In the genomic region with DNA sequence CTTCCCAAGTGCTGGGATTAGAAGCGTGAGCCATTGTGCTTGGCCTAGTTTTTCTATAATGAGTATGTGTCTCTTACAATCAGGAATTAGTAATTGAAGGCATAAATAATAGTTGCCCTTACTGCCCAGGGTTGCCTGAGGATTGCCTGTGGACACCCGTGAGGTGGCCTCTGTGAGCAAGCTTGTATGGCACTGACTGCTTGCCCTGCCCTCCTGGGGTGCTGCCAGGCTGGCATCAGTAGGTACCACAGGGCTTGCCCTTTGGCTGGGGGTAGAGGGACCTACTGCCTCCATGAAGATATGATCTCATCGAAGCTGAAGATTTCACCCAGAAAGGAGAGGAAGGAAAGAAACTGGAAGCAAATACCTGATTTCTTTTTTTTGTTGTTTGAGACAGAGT, we compare ENCODE assay signal across 16 cellular contexts. TPM values are rescaled to one million over a fixed set of nuclear protein-coding genes. Genes with fewer than 3 reads are reported as not detected.
DNase-seq lines count a peak whose midpoint lies in the region; ATAC-seq and TF ChIP-seq lines count a peak whose summit lies in the region.
"Had no signal": no experiment of that assay in that cellular context is flagged by ENCODE, and none has a peak within 500 bp of the region (broad histone marks: within the 10 kb centered on the region; RNA-seq: fewer than 3 reads in every experiment).

No MANE protein-coding gene starts in this region.

- no peaks in the 10 kb centered on the region for H3K9me3 Mint-ChIP-seq in activated CD4-positive, alpha-beta T cell treated with anti-CD3 and anti-CD28 coated beads for 36 hours (ENCODE audit: low read depth)
- H3K9me3 Mint-ChIP-seq in activated T-helper 1 cell treated with anti-CD3 and anti-CD28 coated beads, Interleukin-12 subunit alpha, Interleukin-12 subunit beta, Interleukin-2, Interleukin-4 antibody, amounts not matched to agents 30 ng/mL and 10 ng/mL and 1 ng/mL, durations not matched to agents 14 hours and 24 hours and 36 hours, result no peaks in the 10 kb centered on the region
- H3K9me3 Mint-ChIP-seq in natural killer cell treated with Interleukin-12 subunit alpha and Interleukin-12 subunit beta and Interleukin-15 and Interleukin-18, amount 100 ng/mL, for 72 hours, result no peaks in the 10 kb centered on the region
- no peaks in the 10 kb centered on the region for H3K9me3 Mint-ChIP-seq in Caco-2 (ENCODE audit: unreplicated experiment)
- H3K9me3 Mint-ChIP-seq: activated B cell treated with CpG ODN at 0.5 μM for 24 hours, nephron had no signal

- no peak for ATAC-seq in activated CD4-positive, alpha-beta T cell treated with anti-CD3 and anti-CD28 coated beads for 36 hours
- ATAC-seq in natural killer cell treated with Interleukin-12 subunit alpha and Interleukin-12 subunit beta and Interleukin-15 and Interleukin-18, amount 100 ng/mL, for 72 hours, result no peak
- ATAC-seq: A549 had no signal

- H3K36me3 ChIP-seq in Caco-2 (ENCODE audit: control insufficient read depth, insufficient read depth, low read length), result no peaks in the 10 kb centered on the region

- intact Hi-C loops in activated CD4-positive, alpha-beta T cell treated with anti-CD3 and anti-CD28 coated beads for 36 hours (cut with DNase I, micrococcal nuclease), result no loop called here
- intact Hi-C loops in activated T-helper 1 cell treated with anti-CD3 and anti-CD28 coated beads, Interleukin-12 subunit alpha, Interleukin-12 subunit beta, Interleukin-2, Interleukin-4 antibody, amounts not matched to agents 30 ng/mL and 10 ng/mL and 1 ng/mL, durations not matched to agents 14 hours and 24 hours and 36 hours (cut with micrococcal nuclease), result no loop called here
- intact Hi-C loops in Caco-2 (cut with micrococcal nuclease; ENCODE audit: unreplicated experiment), result no loop called here

- peaks cover 66% of the 10 kb centered on the region for H3K36me3 Mint-ChIP-seq in activated CD4-positive, alpha-beta T cell treated with anti-CD3 and anti-CD28 coated beads for 36 hours (ENCODE audit: low read depth)
- H3K36me3 Mint-ChIP-seq in activated T-helper 1 cell treated with anti-CD3 and anti-CD28 coated beads, Interleukin-12 subunit alpha, Interleukin-12 subunit beta, Interleukin-2, Interleukin-4 antibody, amounts not matched to agents 30 ng/mL and 10 ng/mL and 1 ng/mL, durations not matched to agents 14 hours and 24 hours and 36 hours (ENCODE audit: low read depth), result peaks cover 68% of the 10 kb centered on the region
- H3K36me3 Mint-ChIP-seq in natural killer cell treated with Interleukin-12 subunit alpha and Interleukin-12 subunit beta and Interleukin-15 and Interleukin-18, amount 100 ng/mL, for 72 hours, result peaks cover 16% of the 10 kb centered on the region
- H3K36me3 Mint-ChIP-seq in Caco-2 (ENCODE audit: insufficient read depth, unreplicated experiment), result no peaks in the 10 kb centered on the region

- H3K4me3 Mint-ChIP-seq in activated CD4-positive, alpha-beta T cell treated with anti-CD3 and anti-CD28 coated beads for 36 hours, result peak overlapping the region; percentile 8
- H3K4me3 Mint-ChIP-seq in activated T-helper 1 cell treated with anti-CD3 and anti-CD28 coated beads, Interleukin-12 subunit alpha, Interleukin-12 subunit beta, Interleukin-2, Interleukin-4 antibody, amounts not matched to agents 30 ng/mL and 10 ng/mL and 1 ng/mL, durations not matched to agents 14 hours and 24 hours and 36 hours, result no peak overlapping the region
- H3K4me3 Mint-ChIP-seq in natural killer cell treated with Interleukin-12 subunit alpha and Interleukin-12 subunit beta and Interleukin-15 and Interleukin-18, amount 100 ng/mL, for 72 hours, result no peak overlapping the region
- H3K4me3 Mint-ChIP-seq in Caco-2 (ENCODE audit: unreplicated experiment), result no peak overlapping the region
- H3K4me3 Mint-ChIP-seq: activated B cell treated with CpG ODN at 0.5 μM for 24 hours, nephron had no signal

- no TSS peak for BruUV-seq in Caco-2 (replicated peaks; lab: Mats Ljungman, UMichigan)

- no peak overlapping the region for H3K4me3 ChIP-seq in GM12865 (ENCODE audit: low read depth, low read length)
- no peak overlapping the region for H3K4me3 ChIP-seq in Caco-2 (ENCODE audit: low read depth, low read length)
- H3K4me3 ChIP-seq: A549, skin epidermis had no signal

- CTCF ChIA-PET in activated CD4-positive, alpha-beta T cell treated with anti-CD3 and anti-CD28 coated beads for 36 hours (lab: Charles Lee), result interaction anchor here (0.6 to 1.7 kb wide), 5 partner anchors 15 to 145 kb away, joined by 3 read pairs; no protein-coding TSS in a partner anchor
- CTCF ChIA-PET in Caco-2 (lab: Charles Lee), result no interaction called here

- no peak for TF ChIP-seq CTCF in GM12865 (IDR thresholded peaks at IDR 0.05; ENCODE audit: insufficient read depth, low read depth, low read length, missing control alignments)
- TF ChIP-seq CTCF in Caco-2 (IDR thresholded peaks at IDR 0.05; ENCODE audit: insufficient read depth in 1 of 2, low read depth in 1 of 2, low read length in 1 of 2, severe bottlenecking in 1 of 2, unreplicated experiment in 1 of 2), result no peak

- peaks cover 86% of the 10 kb centered on the region for H3K4me1 Mint-ChIP-seq in activated CD4-positive, alpha-beta T cell treated with anti-CD3 and anti-CD28 coated beads for 36 hours
- peaks cover 77% of the 10 kb centered on the region for H3K4me1 Mint-ChIP-seq in activated T-helper 1 cell treated with anti-CD3 and anti-CD28 coated beads, Interleukin-12 subunit alpha, Interleukin-12 subunit beta, Interleukin-2, Interleukin-4 antibody, amounts not matched to agents 30 ng/mL and 10 ng/mL and 1 ng/mL, durations not matched to agents 14 hours and 24 hours and 36 hours (ENCODE audit: low read depth)
- H3K4me1 Mint-ChIP-seq in natural killer cell treated with Interleukin-12 subunit alpha and Interleukin-12 subunit beta and Interleukin-15 and Interleukin-18, amount 100 ng/mL, for 72 hours (ENCODE audit: low read depth in 2 of 2), result peaks cover 34 to 53% of the 10 kb centered on the region in 2 donors
- no peaks in the 10 kb centered on the region for H3K4me1 Mint-ChIP-seq in Caco-2 (ENCODE audit: low read depth, unreplicated experiment)

- DNase-seq in activated CD4-positive, alpha-beta T cell treated with anti-CD3 and anti-CD28 coated beads for 36 hours, result no peak
- no peak for DNase-seq in activated CD4-positive, alpha-beta T cell treated with anti-CD3 and anti-CD28 coated beads for 4 hours
- DNase-seq in GM12865 (ENCODE audit: low read depth), result peak; percentile 48
- no peak for DNase-seq in activated T-helper 1 cell treated with anti-CD3 and anti-CD28 coated beads, Interleukin-12 subunit alpha, Interleukin-12 subunit beta, Interleukin-2, Interleukin-4 antibody, amounts not matched to agents 30 ng/mL and 10 ng/mL and 1 ng/mL, durations not matched to agents 14 hours and 24 hours and 36 hours (ENCODE audit: low spot score)
- no peak for DNase-seq in natural killer cell treated with Interleukin-12 subunit alpha and Interleukin-12 subunit beta and Interleukin-15 and Interleukin-18, amount 100 ng/mL, for 72 hours (ENCODE audit: low spot score)
- DNase-seq in Caco-2, result no peak
- DNase-seq in NCI-H1436 (lab: John Stamatoyannopoulos, UW), result no peak
- DNase-seq in NCI-H446 treated with DMSO at 0.1 percent for 48 hours (lab: John Stamatoyannopoulos, UW), result no peak
- DNase-seq: activated B cell treated with CpG ODN at 0.5 μM for 24 hours, NCI-H1436 treated with DMSO at 0.1 percent for 48 hours, NCI-H226, trophoblast cell had no signal

- POLR2A ChIA-PET in activated CD4-positive, alpha-beta T cell treated with anti-CD3 and anti-CD28 coated beads for 36 hours (lab: Charles Lee), result interaction anchor here (1.4 kb wide), 1 partner anchor 43 kb away, joined by 3 read pairs; no protein-coding TSS in a partner anchor
- POLR2A ChIA-PET in Caco-2 (lab: Charles Lee), result no interaction called here

- no peaks in the 10 kb centered on the region; the same call in 1 of the 2 replicates for H3K27me3 ChIP-seq in Caco-2 (replicated peaks; ENCODE audit: control insufficient read depth, insufficient read depth, low read length)

- H3K4me1 ChIP-seq in Caco-2, result no peaks in the 10 kb centered on the region
- H3K4me1 ChIP-seq: A549 had no signal

- H3K27ac Mint-ChIP-seq in activated CD4-positive, alpha-beta T cell treated with anti-CD3 and anti-CD28 coated beads for 36 hours, result peak overlapping the region; percentile 91
- peak overlapping the region; percentile 70 for H3K27ac Mint-ChIP-seq in activated T-helper 1 cell treated with anti-CD3 and anti-CD28 coated beads, Interleukin-12 subunit alpha, Interleukin-12 subunit beta, Interleukin-2, Interleukin-4 antibody, amounts not matched to agents 30 ng/mL and 10 ng/mL and 1 ng/mL, durations not matched to agents 14 hours and 24 hours and 36 hours
- peak overlapping the region; percentile 57 to 86 for H3K27ac Mint-ChIP-seq in natural killer cell treated with Interleukin-12 subunit alpha and Interleukin-12 subunit beta and Interleukin-15 and Interleukin-18, amount 100 ng/mL, for 72 hours
- no peak overlapping the region for H3K27ac Mint-ChIP-seq in Caco-2 (ENCODE audit: unreplicated experiment)
- H3K27ac Mint-ChIP-seq: activated B cell treated with CpG ODN at 0.5 μM for 24 hours, nephron had no signal

- no peaks in the 10 kb centered on the region for H3K9me3 ChIP-seq in Caco-2
- H3K9me3 ChIP-seq: A549 had no signal

- no peaks in the 10 kb centered on the region for H3K27me3 Mint-ChIP-seq in activated CD4-positive, alpha-beta T cell treated with anti-CD3 and anti-CD28 coated beads for 36 hours
- no peaks in the 10 kb centered on the region for H3K27me3 Mint-ChIP-seq in activated T-helper 1 cell treated with anti-CD3 and anti-CD28 coated beads, Interleukin-12 subunit alpha, Interleukin-12 subunit beta, Interleukin-2, Interleukin-4 antibody, amounts not matched to agents 30 ng/mL and 10 ng/mL and 1 ng/mL, durations not matched to agents 14 hours and 24 hours and 36 hours (ENCODE audit: insufficient read depth)
- H3K27me3 Mint-ChIP-seq in natural killer cell treated with Interleukin-12 subunit alpha and Interleukin-12 subunit beta and Interleukin-15 and Interleukin-18, amount 100 ng/mL, for 72 hours, result no peaks in the 10 kb centered on the region
- H3K27me3 Mint-ChIP-seq in Caco-2 (ENCODE audit: insufficient read depth, unreplicated experiment), result peaks cover 2% of the 10 kb centered on the region
- H3K27me3 Mint-ChIP-seq: activated B cell treated with CpG ODN at 0.5 μM for 24 hours, progenitor cell of endocrine pancreas had no signal

RNA-seq across cellular contexts. Expression of a gene that starts 23.8 kb away (rescaled TPM):
- 100 to 1,000 TPM; 168 to 169 TPM for total RNA-seq in activated CD4-positive, alpha-beta T cell treated with anti-CD3 and anti-CD28 coated beads for 36 hours
- total RNA-seq in activated T-helper 1 cell treated with anti-CD3 and anti-CD28 coated beads, Interleukin-12 subunit alpha, Interleukin-12 subunit beta, Interleukin-2, Interleukin-4 antibody, amounts not matched to agents 30 ng/mL and 10 ng/mL and 1 ng/mL, durations not matched to agents 14 hours and 24 hours and 36 hours, result 134 and 142 TPM in 2 replicates
- 100 to 1,000 TPM in 1 of 2 donors, 10 to 100 TPM in 1; 97.4 to 177 TPM for total RNA-seq in natural killer cell treated with Interleukin-12 subunit alpha and Interleukin-12 subunit beta and Interleukin-15 and Interleukin-18, amount 100 ng/mL, for 72 hours
- total RNA-seq in Caco-2 (2022), result 75.9 and 76.3 TPM in 2 replicates

RNA-seq across cellular contexts. Expression of a gene that starts 25.8 kb away (rescaled TPM):
- total RNA-seq in activated CD4-positive, alpha-beta T cell treated with anti-CD3 and anti-CD28 coated beads for 36 hours, result 100 to 1,000 TPM; 103 to 113 TPM
- total RNA-seq in activated T-helper 1 cell treated with anti-CD3 and anti-CD28 coated beads, Interleukin-12 subunit alpha, Interleukin-12 subunit beta, Interleukin-2, Interleukin-4 antibody, amounts not matched to agents 30 ng/mL and 10 ng/mL and 1 ng/mL, durations not matched to agents 14 hours and 24 hours and 36 hours, result 136 and 138 TPM in 2 replicates
- 100 to 1,000 TPM; 145 to 375 TPM for total RNA-seq in natural killer cell treated with Interleukin-12 subunit alpha and Interleukin-12 subunit beta and Interleukin-15 and Interleukin-18, amount 100 ng/mL, for 72 hours
- total RNA-seq in Caco-2 (2022), result 1.1 and 1.3 TPM in 2 replicates

RNA-seq across cellular contexts. Expression of a gene that starts 58.1 kb away (rescaled TPM):
- 10 to 100 TPM; 53.5 to 58.3 TPM for total RNA-seq in activated CD4-positive, alpha-beta T cell treated with anti-CD3 and anti-CD28 coated beads for 36 hours
- 57.7 and 59.2 TPM in 2 replicates for total RNA-seq in activated T-helper 1 cell treated with anti-CD3 and anti-CD28 coated beads, Interleukin-12 subunit alpha, Interleukin-12 subunit beta, Interleukin-2, Interleukin-4 antibody, amounts not matched to agents 30 ng/mL and 10 ng/mL and 1 ng/mL, durations not matched to agents 14 hours and 24 hours and 36 hours
- total RNA-seq in natural killer cell treated with Interleukin-12 subunit alpha and Interleukin-12 subunit beta and Interleukin-15 and Interleukin-18, amount 100 ng/mL, for 72 hours, result 10 to 100 TPM; 59.5 to 70.4 TPM
- total RNA-seq in Caco-2 (2022), result 53.7 and 68.1 TPM in 2 replicates

Comparison
In these comparisons a context has a peak if more than half of its experiments do, and no peak if none do; other contexts are left out.
1. RNA of a gene that starts 25.8 kb away (total RNA-seq): 145 to 375 TPM in natural killer cell treated with Interleukin-12 subunit alpha and Interleukin-12 subunit beta and Interleukin-15 and Interleukin-18, amount 100 ng/mL, for 72 hours, 136 to 138 TPM in activated T-helper 1 cell treated with anti-CD3 and anti-CD28 coated beads, Interleukin-12 subunit alpha, Interleukin-12 subunit beta, Interleukin-2, Interleukin-4 antibody, amounts not matched to agents 30 ng/mL and 10 ng/mL and 1 ng/mL, durations not matched to agents 14 hours and 24 hours and 36 hours and 103 to 113 TPM in activated CD4-positive, alpha-beta T cell treated with anti-CD3 and anti-CD28 coated beads for 36 hours; 1.1 to 1.3 TPM in Caco-2; every median in the first group is over 10 times any median in the second.